In the genomic region with DNA sequence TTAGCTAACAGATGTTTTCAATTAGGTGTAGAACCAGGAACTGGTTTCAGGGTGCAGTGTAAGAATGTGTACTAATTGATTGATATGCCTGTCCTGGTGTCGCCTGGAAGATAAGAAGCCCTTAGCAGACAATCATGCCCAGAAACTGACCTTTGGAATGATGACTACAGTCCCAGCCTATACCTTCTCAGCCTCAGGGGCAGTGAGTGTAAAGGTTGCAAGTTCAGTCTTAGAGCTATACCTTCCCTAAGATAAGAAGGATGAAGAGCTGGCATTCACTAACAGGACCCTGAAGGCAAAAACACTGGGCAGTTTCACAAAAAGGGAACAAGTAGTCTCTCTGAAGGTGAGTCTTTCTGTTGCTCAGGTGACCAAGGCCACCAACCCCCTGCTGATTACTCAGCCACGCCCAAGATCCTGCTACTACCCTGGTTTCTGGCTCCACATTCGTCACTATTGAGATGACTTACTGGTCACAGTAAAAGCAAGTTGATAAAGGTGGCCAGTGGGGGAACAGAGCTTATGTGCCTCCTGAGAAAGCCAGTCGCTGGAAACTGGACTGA, we compare ENCODE assay signal across 12 cellular contexts.
A peak's percentile ranks its signal among the peaks of the same experiment; 100 is the strongest.
DNase-seq lines count a peak whose midpoint lies in the region; TF ChIP-seq lines count a peak whose summit lies in the region.
"Had no signal": no experiment of that assay in that cellular context is flagged by ENCODE, and none has a peak within 500 bp of the region (broad histone marks: within the 10 kb centered on the region; RNA-seq: fewer than 3 reads in every experiment).

No MANE protein-coding gene starts in this region.

- H3K9ac ChIP-seq in duodenal mucosa (ENCODE audit: low read depth in 1 of 2, low read length in 2 of 2), result peak overlapping the region; percentile 3 to 74
- H3K9ac ChIP-seq in mucosa of stomach (ENCODE audit: low read length), result peak overlapping the region; percentile 77

- POLR2A ChIA-PET in activated CD4-positive, alpha-beta memory T cell treated with anti-CD3 and anti-CD28 coated beads for 36 hours (lab: Charles Lee), result no interaction called here

- no peaks in the 10 kb centered on the region for H3K27me3 ChIP-seq in duodenal mucosa (ENCODE audit: control insufficient read depth in 1 of 2, insufficient read depth in 2 of 2, low read length in 2 of 2)
- H3K27me3 ChIP-seq in mucosa of stomach (ENCODE audit: control insufficient read depth, insufficient read depth, low read length), result no peaks in the 10 kb centered on the region
- H3K27me3 ChIP-seq in SJCRH30, result no peaks in the 10 kb centered on the region

- intact Hi-C loops in activated CD4-positive, alpha-beta memory T cell treated with anti-CD3 and anti-CD28 coated beads for 36 hours (cut with micrococcal nuclease), result no loop called here

- H3K36me3 ChIP-seq in duodenal mucosa (ENCODE audit: control insufficient read depth in 1 of 2, insufficient read depth in 2 of 2, low read length in 2 of 2) (no peaks in the 10 kb centered on the region), mucosa of stomach (ENCODE audit: control insufficient read depth, insufficient read depth, low read length) (no peaks in the 10 kb centered on the region), SJCRH30 (peaks cover 54% of the 10 kb centered on the region)

- H3K4me3 Mint-ChIP-seq in activated CD4-positive, alpha-beta memory T cell treated with anti-CD3 and anti-CD28 coated beads for 36 hours, result no peak overlapping the region
- H3K4me3 Mint-ChIP-seq: stimulated activated naive CD8-positive, alpha-beta T cell treated with anti-CD3 and anti-CD28 coated beads, Interleukin-15, Interleukin-2, amounts not matched to agents 100 ng/mL and 50 ng/mL, for 24 hours; T-helper 1 cell treated with Interleukin-12 subunit alpha and Interleukin-12 subunit beta and Interleukin-4 antibody, amounts not matched to agents 30 μg/mL and 1 μg/mL, for 36 hours had no signal

- H3K4me3 ChIP-seq in duodenal mucosa (ENCODE audit: low read depth in 1 of 2, low read length in 2 of 2) (peak overlapping the region; percentile 33 to 67), mucosa of stomach (ENCODE audit: low read length) (peak overlapping the region; percentile 26), SJCRH30 (no peak overlapping the region)

- no peaks in the 10 kb centered on the region for H3K27me3 Mint-ChIP-seq in activated CD4-positive, alpha-beta memory T cell treated with anti-CD3 and anti-CD28 coated beads for 36 hours
- H3K27me3 Mint-ChIP-seq: stimulated activated naive CD8-positive, alpha-beta T cell treated with anti-CD3 and anti-CD28 coated beads, Interleukin-15, Interleukin-2, amounts not matched to agents 100 ng/mL and 50 ng/mL, for 24 hours had no signal

- H3K27ac ChIP-seq in 22Rv1, result peak overlapping the region; percentile 68
- H3K27ac ChIP-seq in duodenal mucosa (ENCODE audit: low read depth, low read length), result peak overlapping the region; percentile 85
- no peak overlapping the region for H3K27ac ChIP-seq in SJCRH30

- peaks cover 48% of the 10 kb centered on the region for H3K4me1 Mint-ChIP-seq in activated CD4-positive, alpha-beta memory T cell treated with anti-CD3 and anti-CD28 coated beads for 36 hours (ENCODE audit: low read depth)

- peak; percentile 34 for DNase-seq in HuH-7 (ENCODE audit: low spot score)
- no peak for DNase-seq in SJCRH30
- no peak for DNase-seq in NK-92 (lab: John Stamatoyannopoulos, UW; ENCODE audit: unreplicated experiment)
- no peak for DNase-seq in cerebellar cortex (ENCODE audit: low spot score)
- DNase-seq in activated CD4-positive, alpha-beta memory T cell treated with anti-CD3 and anti-CD28 coated beads for 36 hours, result no peak
- DNase-seq: glutamatergic neuron, NCI-H1092 treated with DMSO at 0.1 percent for 48 hours had no signal

- no peaks in the 10 kb centered on the region for H3K36me3 Mint-ChIP-seq in activated CD4-positive, alpha-beta memory T cell treated with anti-CD3 and anti-CD28 coated beads for 36 hours

- H3K9me3 ChIP-seq in duodenal mucosa (ENCODE audit: control insufficient read depth in 1 of 2, low read length in 2 of 2) (no peaks in the 10 kb centered on the region), mucosa of stomach (ENCODE audit: control insufficient read depth, low read length) (no peaks in the 10 kb centered on the region), SJCRH30 (replicated peaks) (no peaks in the 10 kb centered on the region)

- no peaks in the 10 kb centered on the region for H3K9me3 Mint-ChIP-seq in activated CD4-positive, alpha-beta memory T cell treated with anti-CD3 and anti-CD28 coated beads for 36 hours
- H3K9me3 Mint-ChIP-seq: stimulated activated naive CD8-positive, alpha-beta T cell treated with anti-CD3 and anti-CD28 coated beads, Interleukin-15, Interleukin-2, amounts not matched to agents 100 ng/mL and 50 ng/mL, for 24 hours; T-helper 1 cell treated with Interleukin-12 subunit alpha and Interleukin-12 subunit beta and Interleukin-4 antibody, amounts not matched to agents 30 μg/mL and 1 μg/mL, for 36 hours had no signal

- CTCF ChIA-PET in activated CD4-positive, alpha-beta memory T cell treated with anti-CD3 and anti-CD28 coated beads for 36 hours (lab: Charles Lee), result no interaction called here

- no peak overlapping the region for H3K27ac Mint-ChIP-seq in activated CD4-positive, alpha-beta memory T cell treated with anti-CD3 and anti-CD28 coated beads for 36 hours
- H3K27ac Mint-ChIP-seq: stimulated activated naive CD8-positive, alpha-beta T cell treated with anti-CD3 and anti-CD28 coated beads, Interleukin-15, Interleukin-2, amounts not matched to agents 100 ng/mL and 50 ng/mL, for 24 hours had no signal

- TF ChIP-seq CTCF in 22Rv1 (IDR thresholded peaks at IDR 0.05), result no peak

- H3K4me1 ChIP-seq in duodenal mucosa (ENCODE audit: control insufficient read depth in 1 of 2, insufficient read depth in 2 of 2, low read length in 2 of 2), result peaks cover 54 to 67% of the 10 kb centered on the region in 2 donors
- peaks cover 59% of the 10 kb centered on the region for H3K4me1 ChIP-seq in mucosa of stomach (ENCODE audit: control insufficient read depth, insufficient read depth, low read length)
- peaks cover 3% of the 10 kb centered on the region; the same call in 1 of the 2 replicates for H3K4me1 ChIP-seq in SJCRH30
